Comparison of ENCODE assay signal across 25 cellular contexts in genomic region chr9:34707130-34707529, GRCh38. TPM values are rescaled to one million over a fixed set of nuclear protein-coding genes. Genes with fewer than 3 reads are reported as not detected.
"Had no signal": no experiment of that assay in that cellular context is flagged by ENCODE, and none has a peak within 500 bp of the region (broad histone marks: within the 10 kb centered on the region; RNA-seq: fewer than 3 reads in every experiment).

No MANE protein-coding gene starts in this region.

- H3K4me1 ChIP-seq: SJCRH30 had no signal

- H3K9me3 ChIP-seq: SJCRH30 had no signal

- DNase-seq: KBM-7; MV-4-11; NCI-H1048; NCI-H1105; NCI-H1417; NCI-H1436 treated with DMSO at 0.1 percent for 48 hours; NCI-H1694; NCI-H187 treated with DMSO at 0.1 percent for 48 hours; NCI-H2029 treated with DMSO at 0.1 percent for 48 hours; NCI-H2227 treated with DMSO at 0.1 percent for 48 hours; NCI-H524; NCI-H526 treated with DMSO at 0.1 percent for 48 hours; NCI-H748 treated with DMSO at 0.1 percent for 48 hours; NK-92 treated with Interleukin-12 subunit alpha and Interleukin-12 subunit beta, amount 100 ng/mL, for 24 hours; PC-3; SHP77 treated with DMSO at 0.1 percent for 48 hours; SJCRH30 had no signal

- ATAC-seq: Panc1, PC-3, Right ventricle myocardium inferior, SK-N-SH treated with all-trans-retinoic acid at 6 μM for 48 hours had no signal

- H3K36me3 ChIP-seq: SJCRH30 had no signal

- H3K4me3 ChIP-seq: SJCRH30 had no signal

- H3K27ac ChIP-seq: SJCRH30 had no signal

RNA-seq across cellular contexts. Expression of gene CCL21, which starts 2.8 kb away (rescaled TPM):
- total RNA-seq: HT-29, LHCN-M2, MCF 10A, NCI-H460, OCI-LY7, PC-3, SJCRH30 had no signal

RNA-seq across cellular contexts. Expression of gene CCL19, which starts 16.1 kb away (rescaled TPM):
- total RNA-seq: HT-29, LHCN-M2, MCF 10A, NCI-H460, OCI-LY7, PC-3, SJCRH30 had no signal

RNA-seq across cellular contexts. Expression of gene CCL27, which starts 44.7 kb away (rescaled TPM):
- total RNA-seq: HT-29, LHCN-M2, MCF 10A, PC-3, Right ventricle myocardium inferior, SJCRH30 had no signal
